In the genomic region with DNA sequence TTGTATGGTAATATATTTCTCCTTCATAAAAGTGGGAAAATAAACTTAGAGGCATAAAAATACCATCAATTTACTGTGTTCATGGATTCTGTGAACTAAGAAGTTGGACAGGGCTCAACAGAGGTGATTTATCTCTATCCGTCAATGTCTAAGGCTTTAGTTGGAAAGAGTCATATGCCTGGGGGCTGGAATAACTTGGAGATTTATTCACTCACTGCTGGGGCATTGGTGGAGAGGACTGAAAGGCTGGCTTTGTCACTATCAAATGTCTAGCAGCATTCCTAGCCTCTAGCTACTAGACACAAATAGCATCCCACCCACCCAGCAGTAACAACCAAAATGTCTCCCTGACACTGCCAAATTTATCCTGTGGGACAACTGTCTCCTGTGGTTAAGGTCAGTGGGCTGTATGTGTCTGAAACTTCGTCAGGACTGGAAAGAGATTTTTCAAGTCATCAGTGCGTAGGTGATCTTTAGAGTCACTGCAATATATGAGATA, we compare ENCODE assay signal across 1 cellular context.
TF ChIP-seq lines count a peak whose summit lies in the region.

No MANE protein-coding gene starts in this region.

TF ChIP-seq in IMR-90, 13 proteins besides CTCF, POLR2A, EP300 and RAD21 (continued from another document):
- TF ChIP-seq MAFK (IDR thresholded peaks at IDR 0.05; ENCODE audit: low read depth, low read length) (no peak), CEBPB (IDR thresholded peaks at IDR 0.05; ENCODE audit: low read depth, low read length) (no peak), BHLHE40 (IDR thresholded peaks at IDR 0.05; ENCODE audit: low read depth, low read length) (no peak), CHD1 (IDR thresholded peaks at IDR 0.05; ENCODE audit: low read depth, low read length) (no peak), MXI1 (IDR thresholded peaks at IDR 0.05; ENCODE audit: borderline replicate concordance, low read depth, low read length) (no peak), SMC3 (IDR thresholded peaks at IDR 0.05; ENCODE audit: low read depth, low read length) (no peak), ELK1 (IDR thresholded peaks at IDR 0.05; ENCODE audit: borderline replicate concordance, low read depth, low read length) (no peak)
